ENCODE assay signal across 1 cellular context in the genomic region with DNA sequence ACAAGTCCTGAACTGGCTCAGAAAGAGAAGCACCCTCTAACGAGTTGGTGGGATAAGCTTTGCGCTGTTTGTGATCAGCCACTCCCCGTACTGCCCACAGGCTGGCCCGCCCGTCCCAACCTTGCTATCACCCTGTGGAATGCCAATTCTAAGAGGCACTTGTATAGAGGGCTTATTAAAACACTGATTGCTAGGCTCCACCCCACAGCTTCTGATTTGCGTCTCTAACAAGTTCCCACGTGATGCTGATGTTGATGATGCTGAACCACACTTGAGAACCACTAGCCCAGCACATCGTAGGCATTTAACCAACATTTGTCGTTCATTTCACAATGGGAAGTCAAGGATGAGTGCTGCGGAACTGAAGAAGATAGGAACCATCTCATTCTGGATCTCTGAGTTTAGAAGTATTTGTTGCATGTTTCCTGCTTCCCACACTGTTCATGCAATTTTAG.
TF ChIP-seq lines count a peak whose summit lies in the region.

No MANE protein-coding gene starts in this region.

TF ChIP-seq in endothelial cell of umbilical vein, 7 proteins besides CTCF, POLR2A, EP300 and RAD21 (continued from another document):
- TF ChIP-seq JUN (IDR thresholded peaks at IDR 0.05; ENCODE audit: borderline replicate concordance, insufficient read depth, insufficient read length, low read depth) (no peak), EZH2 (IDR thresholded peaks at IDR 0.05; ENCODE audit: borderline replicate concordance, low read depth, low read length, severe bottlenecking) (no peak), GATA2 (IDR thresholded peaks at IDR 0.05; ENCODE audit: insufficient read depth, insufficient read length, low read depth, low read length) (no peak), MYC (IDR thresholded peaks at IDR 0.05; ENCODE audit: low read depth, low read length) (no peak), POLR2AphosphoS5 (IDR thresholded peaks at IDR 0.05; ENCODE audit: insufficient read depth, low read depth, low read length) (no peak), FOS (IDR thresholded peaks at IDR 0.05; ENCODE audit: borderline replicate concordance, insufficient read depth, low read length) (no peak)
TF ChIP-seq in endothelial cell of umbilical vein: peak in this region for 0.
